ENCODE assay signal across 26 cellular contexts in genomic region chr9:134230942-134231325, GRCh38.
DNase-seq lines count a peak whose midpoint lies in the region; ATAC-seq, FAIRE-seq and TF ChIP-seq lines count a peak whose summit lies in the region.
"Had no signal": no experiment of that assay in that cellular context is flagged by ENCODE, and none has a peak within 500 bp of the region (broad histone marks: within the 10 kb centered on the region; RNA-seq: fewer than 3 reads in every experiment).

No MANE protein-coding gene starts in this region.

- peak; percentile 10 to 38 for TF ChIP-seq POLR2A in thyroid gland (IDR thresholded peaks at IDR 0.05)

- no peaks in the 10 kb centered on the region for H3K79me1 ChIP-seq in mesenchymal stem cell (replicated peaks; ENCODE audit: low read length, poor library complexity, severe bottlenecking)

- H3K36me3 ChIP-seq in mesenchymal stem cell (ENCODE audit: control insufficient read depth in 1 of 2, insufficient read depth in 2 of 2, low read depth in 1 of 2, low read length in 2 of 2) (no peaks in the 10 kb centered on the region), thyroid gland (no peaks in the 10 kb centered on the region)
- H3K36me3 ChIP-seq: adrenal gland, left lung, tibial artery had no signal

- H4K8ac ChIP-seq in mesenchymal stem cell (ENCODE audit: low read length), result peak overlapping the region; percentile 4

- H2BK5ac ChIP-seq in mesenchymal stem cell (ENCODE audit: low read depth, low read length, poor library complexity, severe bottlenecking), result no peak overlapping the region

- ATAC-seq in natural killer cell, result no peak
- ATAC-seq: Panc1; stimulated activated effector memory CD8-positive, alpha-beta T cell treated with anti-CD3 and anti-CD28 coated beads, Interleukin-12 subunit alpha, Interleukin-12 subunit beta, amount 100 ng/mL, for 72 hours; WTC11 had no signal

- H3K27me3 ChIP-seq in mesenchymal stem cell (ENCODE audit: control insufficient read depth in 1 of 2, insufficient read depth in 1 of 2, low read length in 2 of 2) (peaks cover 51 to 79% of the 10 kb centered on the region in 2 experiments), thyroid gland (no peaks in the 10 kb centered on the region)
- H3K27me3 ChIP-seq: adrenal gland had no signal

- peak in 2 of 3 experiments; percentile 44 to 53 for DNase-seq in NCI-H1417 (lab: John Stamatoyannopoulos, UW)
- DNase-seq in NCI-H1417 treated with DMSO at 0.1 percent for 48 hours (lab: John Stamatoyannopoulos, UW), result no peak
- DNase-seq in choroid plexus epithelial cell (ENCODE audit: low read depth), result peak; percentile 28
- DNase-seq in mesenchymal stem cell, result no peak
- peak; percentile 55 to 64 for DNase-seq in thyroid gland
- DNase-seq in type B pancreatic cell (ENCODE audit: extremely low spot score, unreplicated experiment), result no peak
- DNase-seq in natural killer cell, result no peak
- DNase-seq in HTR-8/SVneo (ENCODE audit: insufficient read length, low spot score), result no peak
- DNase-seq: activated CD4-positive, alpha-beta T cell treated with anti-CD3 and anti-CD28 coated beads, Interleukin-2, amount 50 U/mL, for 4 hours; activated effector memory CD4-positive, alpha-beta T cell treated with anti-CD3 and anti-CD28 coated beads, Interleukin-2, amount 50 U/mL, for 16 hours; Calu3; EL; H7; NCI-H187 treated with DMSO at 0.1 percent for 48 hours; NCI-H446; NK-92 treated with Interleukin-12 subunit alpha and Interleukin-12 subunit beta, amount 100 ng/mL, for 24 hours had no signal

- H3K9me3 ChIP-seq in mesenchymal stem cell (ENCODE audit: control insufficient read depth, low read length) (no peaks in the 10 kb centered on the region), thyroid gland (no peaks in the 10 kb centered on the region)
- H3K9me3 ChIP-seq: adrenal gland, left lung, tibial artery had no signal

- H3K18ac ChIP-seq in mesenchymal stem cell (ENCODE audit: low read depth in 1 of 2, low read length in 2 of 2), result peak overlapping the region; percentile 58 to 59

- H3K4me3 ChIP-seq in choroid plexus epithelial cell (ENCODE audit: low read depth, low read length), result no peak overlapping the region
- H3K4me3 ChIP-seq in mesenchymal stem cell (ENCODE audit: insufficient read depth in 1 of 2, low read depth in 1 of 2, low read length in 2 of 2), result no peak overlapping the region
- H3K4me3 ChIP-seq in thyroid gland (replicated peaks in 1 of 3), result no peak overlapping the region
- H3K4me3 ChIP-seq: adrenal gland, left lung, tibial artery had no signal

- H2BK12ac ChIP-seq in mesenchymal stem cell (ENCODE audit: low read length in 2 of 2), result peak overlapping the region in 1 of 2 experiments; percentile 29

- no peak for TF ChIP-seq CTCF in choroid plexus epithelial cell (conservative IDR thresholded peaks at IDR 0.05; ENCODE audit: low read depth, low read length)
- TF ChIP-seq CTCF in thyroid gland (IDR thresholded peaks at IDR 0.05), result no peak
- no peak for TF ChIP-seq CTCF in type B pancreatic cell (conservative IDR thresholded peaks at IDR 0.05)
- no peak for TF ChIP-seq CTCF in natural killer cell (IDR thresholded peaks at IDR 0.05)

- H3K27ac Mint-ChIP-seq in type B pancreatic cell, result no peak overlapping the region
- H3K27ac Mint-ChIP-seq in natural killer cell, result no peak overlapping the region
- H3K27ac Mint-ChIP-seq: WTC11 had no signal

- H3K4me2 ChIP-seq in mesenchymal stem cell (ENCODE audit: low read length, poor library complexity, severe bottlenecking), result no peak overlapping the region
- H3K4me2 ChIP-seq: KMS-11 had no signal

- WGBS in mesenchymal stem cell, result 72% methylated on average over 14 of the region's 14 CpGs
- WGBS in thyroid gland, 2 donors, result 15 to 23% methylated on average over 10 to 13 of the region's 14 CpGs

- peak overlapping the region in 1 of 2 experiments; percentile 5 for H3K4ac ChIP-seq in mesenchymal stem cell (ENCODE audit: low read depth in 1 of 2, low read length in 2 of 2)

- intact Hi-C loops in thyroid gland (cut with DNase I), result no loop called here
- intact Hi-C loops in natural killer cell (cut with micrococcal nuclease), result no loop called here

- H3K36me3 Mint-ChIP-seq in type B pancreatic cell (no peaks in the 10 kb centered on the region), natural killer cell (no peaks in the 10 kb centered on the region)
- H3K36me3 Mint-ChIP-seq: stimulated activated effector memory CD8-positive, alpha-beta T cell treated with anti-CD3 and anti-CD28 coated beads, Interleukin-12 subunit alpha, Interleukin-12 subunit beta, amount 100 ng/mL, for 72 hours; WTC11 had no signal

- H4K91ac ChIP-seq in mesenchymal stem cell (ENCODE audit: low read length), result peak overlapping the region; percentile 20

- no peak overlapping the region for H2AFZ ChIP-seq in mesenchymal stem cell (ENCODE audit: low read depth, low read length)

- H3K27me3 Mint-ChIP-seq in type B pancreatic cell (peaks cover 9% of the 10 kb centered on the region), natural killer cell (ENCODE audit: low read depth in 2 of 2) (peaks cover 0 to 6% of the 10 kb centered on the region in 2 donors)

- H3K4me1 Mint-ChIP-seq in type B pancreatic cell (ENCODE audit: unreplicated experiment) (peaks cover 4% of the 10 kb centered on the region), natural killer cell (no peaks in the 10 kb centered on the region)
- H3K4me1 Mint-ChIP-seq: stimulated activated effector memory CD8-positive, alpha-beta T cell treated with anti-CD3 and anti-CD28 coated beads, Interleukin-12 subunit alpha, Interleukin-12 subunit beta, amount 100 ng/mL, for 72 hours; WTC11 had no signal

- no peak overlapping the region for H3K9ac ChIP-seq in mesenchymal stem cell (ENCODE audit: low read length)
- H3K9ac ChIP-seq: KMS-11 had no signal

- H3K9me3 Mint-ChIP-seq in type B pancreatic cell, result no peaks in the 10 kb centered on the region
- H3K9me3 Mint-ChIP-seq in natural killer cell, result no peaks in the 10 kb centered on the region
- H3K9me3 Mint-ChIP-seq: stimulated activated effector memory CD8-positive, alpha-beta T cell treated with anti-CD3 and anti-CD28 coated beads, Interleukin-12 subunit alpha, Interleukin-12 subunit beta, amount 100 ng/mL, for 72 hours; WTC11 had no signal

- H2BK120ac ChIP-seq in mesenchymal stem cell (ENCODE audit: low read depth, low read length), result no peak overlapping the region

- H3K4me1 ChIP-seq in mesenchymal stem cell (ENCODE audit: control insufficient read depth, insufficient read depth, low read depth, low read length), result peaks cover 17% of the 10 kb centered on the region
- H3K4me1 ChIP-seq in thyroid gland, result peaks cover 55 to 90% of the 10 kb centered on the region in 2 donors

- H3K14ac ChIP-seq in mesenchymal stem cell (ENCODE audit: low read length in 2 of 2), result peak overlapping the region in 1 of 2 experiments; percentile 57

- no peak for FAIRE-seq in HTR-8/SVneo (lab: Jason Lieb, UNC)
- FAIRE-seq: frontal cortex had no signal

- H3K23ac ChIP-seq in mesenchymal stem cell (ENCODE audit: low read length in 2 of 2), result no peak overlapping the region

- H2AK5ac ChIP-seq in mesenchymal stem cell (ENCODE audit: low read length, severe bottlenecking), result no peak overlapping the region

- peak overlapping the region; percentile 44 for H2BK15ac ChIP-seq in mesenchymal stem cell (ENCODE audit: low read depth, poor library complexity, severe bottlenecking)

- H3K27ac ChIP-seq in mesenchymal stem cell (ENCODE audit: low read length, poor library complexity, severe bottlenecking) (no peak overlapping the region), thyroid gland (peak overlapping the region; percentile 91 to 95 (median 95))
- H3K27ac ChIP-seq: 22Rv1, epithelial cell of prostate, KMS-11, left lung had no signal

- H3K4me3 Mint-ChIP-seq in type B pancreatic cell (no peak overlapping the region), natural killer cell (no peak overlapping the region)
- H3K4me3 Mint-ChIP-seq: stimulated activated effector memory CD8-positive, alpha-beta T cell treated with anti-CD3 and anti-CD28 coated beads, Interleukin-12 subunit alpha, Interleukin-12 subunit beta, amount 100 ng/mL, for 72 hours; WTC11 had no signal

Comparison
In these comparisons a context has a peak if more than half of its experiments do, and no peak if none do; other contexts are left out.
1. DNase-seq: peak in NCI-H1417 (2 of 3), choroid plexus epithelial cell (single experiment) and thyroid gland (2 of 2); none in NCI-H1417 treated with DMSO at 0.1 percent for 48 hours (single experiment), mesenchymal stem cell (single experiment), type B pancreatic cell (single experiment), natural killer cell (single experiment) and HTR-8/SVneo (single experiment).